Comparison of ENCODE assay signal across 8 cellular contexts in genomic region chr22:50267591-50268390, GRCh38. TPM values are rescaled to one million over a fixed set of nuclear protein-coding genes. Genes with fewer than 3 reads are reported as not detected.
DNase-seq lines count a peak whose midpoint lies in the region; ATAC-seq and TF ChIP-seq lines count a peak whose summit lies in the region.

No MANE protein-coding gene starts in this region.

- H3K27me3 ChIP-seq in H9 (ENCODE audit: insufficient read depth, low read length) = peaks cover 15% of the 10 kb centered on the region; the same call in 1 of the 2 replicates

- no peak overlapping the region for H2AK5ac ChIP-seq in H9 (ENCODE audit: insufficient read length, low read length)

- no peaks in the 10 kb centered on the region for H3K4me1 ChIP-seq in H9 (ENCODE audit: insufficient read depth, low read length)

- no peak overlapping the region for H4K5ac ChIP-seq in H9 (ENCODE audit: insufficient read length, low read depth, low read length)

- peaks cover 5% of the 10 kb centered on the region for H3K23me2 ChIP-seq in H9 (ENCODE audit: insufficient read length, low read depth, low read length, poor library complexity, severe bottlenecking)

- no peak overlapping the region for H3K27ac ChIP-seq in H9 (ENCODE audit: insufficient read length, low read depth, low read length)

- H3K4me3 Mint-ChIP-seq in H9 = peak overlapping the region in 1 of 2 experiments; percentile 19; a peak in 1 of 5 replicates

- no peak overlapping the region for H3K14ac ChIP-seq in H9 (ENCODE audit: insufficient read depth, low read length)

- H2BK120ac ChIP-seq in H9 (ENCODE audit: low read depth, low read length, poor library complexity, severe bottlenecking) = no peak overlapping the region

- no peaks in the 10 kb centered on the region for H3K9me3 ChIP-seq in H9 (ENCODE audit: control insufficient read depth, low read depth, low read length)

- H3K9ac ChIP-seq in H9 (ENCODE audit: extremely low read depth, insufficient read length, low read length) = no peak overlapping the region

- H3K79me1 ChIP-seq in H9 (ENCODE audit: insufficient read depth, low read depth, low read length, poor library complexity, severe bottlenecking) = no peaks in the 10 kb centered on the region

- H3K23ac ChIP-seq in H9 (ENCODE audit: insufficient read length, low read depth, low read length) = no peak overlapping the region

- no peak overlapping the region for H2BK15ac ChIP-seq in H9 (ENCODE audit: low read depth, low read length)

- ATAC-seq in HG02759 (IDR thresholded peaks at IDR 0.05; ENCODE audit: unreplicated experiment) = no peak
- ATAC-seq in GM19467 (IDR thresholded peaks at IDR 0.05; ENCODE audit: unreplicated experiment) = no peak

- peaks cover 2 to 3% of the 10 kb centered on the region in 2 experiments; a peak in 2 of 5 replicates for H3K9me3 Mint-ChIP-seq in H9

- no peak overlapping the region for H2AFZ ChIP-seq in H9 (ENCODE audit: low read length)

- H3K4me3 ChIP-seq in fibroblast of pulmonary artery (replicated peaks; ENCODE audit: low read depth, low read length) = peak overlapping the region; percentile 28

- no peak overlapping the region for H3K4me2 ChIP-seq in H9 (ENCODE audit: insufficient read depth, insufficient read length, low read length)

- TF ChIP-seq CTCF in H9 (conservative IDR thresholded peaks at IDR 0.05) (peak; percentile 28; the same call in 2 of the 3 replicates), fibroblast of pulmonary artery (IDR thresholded peaks at IDR 0.05; ENCODE audit: low read length, missing control alignments) (peak; percentile 8)

- peaks cover 77% of the 10 kb centered on the region for H3K27me3 Mint-ChIP-seq in H9 (ENCODE audit: low read depth)

- no peaks in the 10 kb centered on the region for H3K79me2 ChIP-seq in H9 (ENCODE audit: insufficient read depth, low read length)

- H4K8ac ChIP-seq in H9 (replicated peaks; ENCODE audit: insufficient read length, low read depth, low read length) = no peak overlapping the region

- H2BK20ac ChIP-seq in H9 (ENCODE audit: low read depth, low read length, poor library complexity, severe bottlenecking) = no peak overlapping the region

- no peaks in the 10 kb centered on the region for H3K36me3 Mint-ChIP-seq in H9 (ENCODE audit: insufficient read depth in 1 of 3, low read depth in 3 of 3)

- no peak overlapping the region for H3T11ph ChIP-seq in H9 (ENCODE audit: low read length)

- H3K27ac Mint-ChIP-seq in H9 = no peak overlapping the region

- WGBS in H9 (ENCODE audit: extremely low coverage, insufficient read length, low lambda C conversion rate) = no CpG with 5 or more reads among the region's 75 CpGs

- H2BK12ac ChIP-seq in H9 (ENCODE audit: insufficient read length, low read depth, low read length) = no peak overlapping the region

- H3K4ac ChIP-seq in H9 (ENCODE audit: low read depth, low read length) = no peak overlapping the region

- peaks cover 4 to 12% of the 10 kb centered on the region in 2 experiments for H3K4me1 Mint-ChIP-seq in H9

- no peak overlapping the region for H2BK5ac ChIP-seq in H9 (ENCODE audit: insufficient read length, low read length)

- peak; percentile 69 for DNase-seq in H9
- peak; percentile 60 for DNase-seq in activated T-cell treated with anti-CD3 and anti-CD28 coated beads, Interleukin-2, amount 50 U/mL, for 1 hour
- peak; percentile 52 for DNase-seq in fibroblast of pulmonary artery (ENCODE audit: low read depth)
- DNase-seq in renal cortical epithelial cell (ENCODE audit: low read depth) = peak; percentile 27
- no peak for DNase-seq in cortex of kidney (lab: John Stamatoyannopoulos, UW)
- no peak for DNase-seq in SHP77 treated with DMSO at 0.1 percent for 48 hours (lab: John Stamatoyannopoulos, UW)

- no peaks in the 10 kb centered on the region for H4K20me1 ChIP-seq in H9 (ENCODE audit: control insufficient read depth, insufficient read depth, insufficient read length)

- no peak overlapping the region for H3K56ac ChIP-seq in H9 (ENCODE audit: insufficient read length, low read depth, low read length)

- no peak overlapping the region for H4K91ac ChIP-seq in H9 (ENCODE audit: insufficient read length, low read depth, low read length)

- H3K18ac ChIP-seq in H9 (ENCODE audit: insufficient read length, low read depth, low read length) = no peak overlapping the region

RNA-seq across cellular contexts. Expression of gene MAPK11, which starts 2.4 kb away (rescaled TPM):
- total RNA-seq in H9 (2021) (1.5 and 2.1 TPM in 2 replicates), renal cortical epithelial cell (9.9 and 10.2 TPM in 2 replicates)

RNA-seq across cellular contexts. Expression of gene MAPK12, which starts 6.3 kb away (rescaled TPM):
- total RNA-seq in H9 (2021) = 31.3 and 32.3 TPM in 2 replicates
- 22.0 and 26.0 TPM in 2 replicates for total RNA-seq in renal cortical epithelial cell

RNA-seq across cellular contexts. Expression of gene HDAC10, which starts 16.7 kb away (rescaled TPM):
- total RNA-seq in H9 (2021) = 41.1 and 45.0 TPM in 2 replicates
- 19.8 and 48.9 TPM in 2 replicates for total RNA-seq in renal cortical epithelial cell

RNA-seq across cellular contexts. Expression of gene TUBGCP6, which starts 23.0 kb away (rescaled TPM):
- 28.4 and 29.0 TPM in 2 replicates for total RNA-seq in H9 (2021)
- total RNA-seq in renal cortical epithelial cell = 26.2 and 34.5 TPM in 2 replicates

RNA-seq across cellular contexts. Expression of gene PLXNB2, which starts 39.7 kb away (rescaled TPM):
- total RNA-seq in H9 (2021) (84.4 and 87.6 TPM in 2 replicates), renal cortical epithelial cell (98.8 and 582 TPM in 2 replicates)

Comparison
In these comparisons a context has a peak if more than half of its experiments do, and no peak if none do; other contexts are left out.
1. DNase-seq: peak in H9 (single experiment), activated T-cell treated with anti-CD3 and anti-CD28 coated beads, Interleukin-2, amount 50 U/mL, for 1 hour (single experiment), fibroblast of pulmonary artery (single experiment) and renal cortical epithelial cell (single experiment); none in cortex of kidney (single experiment) and SHP77 treated with DMSO at 0.1 percent for 48 hours (single experiment).